ENCODE assay signal across 8 cellular contexts in the genomic region with DNA sequence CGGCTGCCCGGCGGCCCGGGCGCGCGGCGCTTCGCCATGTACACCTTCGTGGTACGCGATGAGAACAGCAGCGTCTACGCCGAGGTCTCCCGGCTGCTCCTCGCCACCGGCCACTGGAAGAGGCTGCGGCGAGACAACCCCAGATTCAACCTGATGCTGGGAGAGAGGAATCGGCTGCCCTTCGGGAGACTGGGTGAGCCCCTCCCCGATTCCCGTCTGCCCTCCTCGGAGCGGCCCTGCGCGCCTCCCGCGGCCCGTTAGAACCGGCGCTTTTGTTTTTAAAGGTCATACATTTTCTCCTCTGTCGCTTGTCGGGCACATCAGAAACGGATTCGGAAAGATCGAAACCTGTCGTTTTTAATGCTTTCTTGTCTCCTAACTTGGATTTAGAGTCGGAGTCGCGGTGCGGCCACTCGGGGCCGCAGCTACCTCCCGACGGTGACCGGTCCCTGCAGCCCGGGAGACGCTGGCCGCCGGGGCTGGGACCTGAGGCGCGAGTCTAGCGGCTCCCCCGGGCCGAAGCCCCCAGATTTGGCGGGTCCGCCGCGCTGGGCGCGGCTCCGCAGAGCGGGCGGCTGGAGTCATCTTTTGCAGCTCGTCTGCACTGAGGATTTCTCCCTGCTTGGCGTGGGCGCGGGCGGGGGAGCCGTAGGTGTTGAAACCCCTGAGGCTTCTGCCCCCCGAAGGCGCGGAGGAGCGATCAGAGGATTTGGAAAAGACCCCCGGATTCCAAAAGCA. TPM values are rescaled to one million over a fixed set of nuclear protein-coding genes. Genes with fewer than 3 reads are reported as not detected.
DNase-seq lines count a peak whose midpoint lies in the region; ATAC-seq and TF ChIP-seq lines count a peak whose summit lies in the region.

No MANE protein-coding gene starts in this region.

- in situ Hi-C loops in KBM-7 (cut with MboI; ENCODE audit: low pct_unique_long_range_greater_than_20kb, low sequenced_read_pairs): no loop called here

- ATAC-seq in GM21360 (IDR thresholded peaks at IDR 0.05; ENCODE audit: unreplicated experiment) (peak; percentile 19), activated B cell treated with CpG ODN at 0.5 μM for 24 hours (ENCODE audit: low read depth) (peak; percentile 7)

- H3K4me1 ChIP-seq in CD8-positive, alpha-beta memory T cell (ENCODE audit: insufficient read depth, low read length): peaks cover 17% of the 10 kb centered on the region

- POLR2A ChIA-PET in CD8-positive, alpha-beta memory T cell (lab: Charles Lee): interaction anchor here (0.5 kb wide), 1 partner anchor 352 kb away, joined by 4 read pairs; no protein-coding TSS in a partner anchor
- POLR2A ChIA-PET in activated B cell treated with CpG ODN at 0.5 μM for 24 hours (lab: Charles Lee): interaction anchor here (0.7 to 1.0 kb wide), 4 partner anchors 101 to 427 kb away, joined by 3 to 5 read pairs (median 4); partner anchors contain the start of genes CHCHD5 and TMEM87B

- H3K9me3 Mint-ChIP-seq in CD8-positive, alpha-beta memory T cell: no peaks in the 10 kb centered on the region
- no peaks in the 10 kb centered on the region for H3K9me3 Mint-ChIP-seq in activated B cell treated with CpG ODN at 0.5 μM for 24 hours
- H3K9me3 Mint-ChIP-seq in chondrocyte (ENCODE audit: low read depth): no peaks in the 10 kb centered on the region

- no peaks in the 10 kb centered on the region for H3K27me3 ChIP-seq in CD8-positive, alpha-beta memory T cell (ENCODE audit: insufficient read depth, low read length, poor library complexity, severe bottlenecking)
- no peaks in the 10 kb centered on the region for H3K27me3 ChIP-seq in layer of hippocampus (ENCODE audit: control insufficient read depth, insufficient read depth, low read length)

- H3K36me3 ChIP-seq in CD8-positive, alpha-beta memory T cell (ENCODE audit: insufficient read depth, low read length): no peaks in the 10 kb centered on the region

- DNase-seq in CD8-positive, alpha-beta memory T cell: peak; percentile 3 to 53 (median 11)
- DNase-seq in KBM-7: peak; percentile 43
- peak; percentile 31 for DNase-seq in activated B cell treated with CpG ODN at 0.5 μM for 24 hours
- DNase-seq in chondrocyte (ENCODE audit: low spot score): no peak
- DNase-seq in stimulated activated CD4-positive, alpha-beta T cell treated with anti-CD3 and anti-CD28 coated beads, Interleukin-2, amount 100 ng/mL, for 4 hours (ENCODE audit: low read depth): peak; percentile 16
- DNase-seq in NCI-H1694 (lab: John Stamatoyannopoulos, UW): no peak

- H3K27me3 Mint-ChIP-seq in CD8-positive, alpha-beta memory T cell: no peaks in the 10 kb centered on the region
- H3K27me3 Mint-ChIP-seq in activated B cell treated with CpG ODN at 0.5 μM for 24 hours: no peaks in the 10 kb centered on the region
- no peaks in the 10 kb centered on the region for H3K27me3 Mint-ChIP-seq in chondrocyte (ENCODE audit: low read depth)

- H3K4me3 Mint-ChIP-seq in CD8-positive, alpha-beta memory T cell: peak overlapping the region; percentile 89 to 97 (median 93)
- peak overlapping the region; percentile 93 for H3K4me3 Mint-ChIP-seq in activated B cell treated with CpG ODN at 0.5 μM for 24 hours
- H3K4me3 Mint-ChIP-seq in chondrocyte (ENCODE audit: unreplicated experiment): peak overlapping the region; percentile 95

- H3K9me3 ChIP-seq in CD8-positive, alpha-beta memory T cell (ENCODE audit: low read length): no peaks in the 10 kb centered on the region

- peak overlapping the region; percentile 34 to 95 (median 84) for H3K27ac Mint-ChIP-seq in CD8-positive, alpha-beta memory T cell
- H3K27ac Mint-ChIP-seq in activated B cell treated with CpG ODN at 0.5 μM for 24 hours: peak overlapping the region; percentile 84
- H3K27ac Mint-ChIP-seq in chondrocyte (ENCODE audit: unreplicated experiment): peak overlapping the region; percentile 87

- intact Hi-C loops in activated B cell treated with CpG ODN at 0.5 μM for 24 hours (cut with micrococcal nuclease): loop anchor here (2.0 to 5.0 kb wide), 3 partner anchors 165 to 600 kb away; partner anchors contain the start of genes ANAPC1, SLC20A1 and TMEM87B

- H3K4me1 Mint-ChIP-seq in CD8-positive, alpha-beta memory T cell: peaks cover 23 to 36% (median 25%) of the 10 kb centered on the region in 3 donors
- peaks cover 22% of the 10 kb centered on the region for H3K4me1 Mint-ChIP-seq in activated B cell treated with CpG ODN at 0.5 μM for 24 hours
- peaks cover 35% of the 10 kb centered on the region for H3K4me1 Mint-ChIP-seq in chondrocyte (ENCODE audit: low read depth)

- TF ChIP-seq CTCF in activated B cell treated with CpG ODN at 0.5 μM for 24 hours (IDR thresholded peaks at IDR 0.05): no peak
- TF ChIP-seq CTCF in chondrocyte (IDR thresholded peaks at IDR 0.05): peak; percentile 27

- peaks cover 0 to 19% (median 0%) of the 10 kb centered on the region in 3 donors for H3K36me3 Mint-ChIP-seq in CD8-positive, alpha-beta memory T cell
- H3K36me3 Mint-ChIP-seq in activated B cell treated with CpG ODN at 0.5 μM for 24 hours (ENCODE audit: low read depth) (peaks cover 20% of the 10 kb centered on the region), chondrocyte (ENCODE audit: low read depth) (peaks cover 3% of the 10 kb centered on the region)

- peak overlapping the region; percentile 58 for H3K27ac ChIP-seq in CD8-positive, alpha-beta memory T cell (ENCODE audit: low read depth, low read length)
- H3K27ac ChIP-seq in layer of hippocampus (ENCODE audit: low read depth, low read length): peak overlapping the region; percentile 92

- CTCF ChIA-PET in CD8-positive, alpha-beta memory T cell (lab: Charles Lee): interaction anchor here (2.1 kb wide), 1 partner anchor 11 kb away, joined by 9 read pairs; no protein-coding TSS in a partner anchor
- CTCF ChIA-PET in activated B cell treated with CpG ODN at 0.5 μM for 24 hours (lab: Charles Lee): no interaction called here

- H3K4me3 ChIP-seq in CD8-positive, alpha-beta memory T cell (ENCODE audit: low read length): peak overlapping the region; percentile 83

RNA-seq across cellular contexts. Expression of gene TTL, which starts 0.5 kb away (rescaled TPM):
- total RNA-seq in CD8-positive, alpha-beta memory T cell: 10 to 100 TPM; 45.9 to 46.1 TPM
- polyA plus RNA-seq in CD8-positive, alpha-beta memory T cell: 4.6 TPM
- total RNA-seq in activated B cell treated with CpG ODN at 0.5 μM for 24 hours (16.0 and 20.8 TPM in 2 replicates), chondrocyte (67.9 to 82.6 TPM (median 68.8 TPM) in 3 replicates)

RNA-seq across cellular contexts. Expression of gene RGPD8, which starts 49.0 kb away (rescaled TPM):
- 10 to 100 TPM; 15.5 to 19.3 TPM for total RNA-seq in CD8-positive, alpha-beta memory T cell
- 2.2 TPM for polyA plus RNA-seq in CD8-positive, alpha-beta memory T cell
- total RNA-seq in activated B cell treated with CpG ODN at 0.5 μM for 24 hours: 16.4 and 26.6 TPM in 2 replicates
- total RNA-seq in chondrocyte: 5.0 to 10.2 TPM (median 6.8 TPM) in 3 replicates

RNA-seq across cellular contexts. Expression of gene POLR1B, which starts 59.8 kb away (rescaled TPM):
- 10 to 100 TPM; 67.1 to 78.4 TPM for total RNA-seq in CD8-positive, alpha-beta memory T cell
- 24.3 TPM for polyA plus RNA-seq in CD8-positive, alpha-beta memory T cell
- total RNA-seq in activated B cell treated with CpG ODN at 0.5 μM for 24 hours (43.1 and 48.8 TPM in 2 replicates), chondrocyte (12.1 to 17.7 TPM (median 15.0 TPM) in 3 replicates)

Comparison
In these comparisons a context has a peak if more than half of its experiments do, and no peak if none do; other contexts are left out.
1. DNase-seq: peak in CD8-positive, alpha-beta memory T cell (5 of 5), KBM-7 (single experiment), activated B cell treated with CpG ODN at 0.5 μM for 24 hours (single experiment) and stimulated activated CD4-positive, alpha-beta T cell treated with anti-CD3 and anti-CD28 coated beads, Interleukin-2, amount 100 ng/mL, for 4 hours (single experiment); none in chondrocyte (single experiment) and NCI-H1694 (single experiment).
2. Peak in every context shown above with its lines, with median percentiles within 50 percentile points of each other: H3K27ac Mint-ChIP-seq and H3K4me3 Mint-ChIP-seq.